In the genomic region with DNA sequence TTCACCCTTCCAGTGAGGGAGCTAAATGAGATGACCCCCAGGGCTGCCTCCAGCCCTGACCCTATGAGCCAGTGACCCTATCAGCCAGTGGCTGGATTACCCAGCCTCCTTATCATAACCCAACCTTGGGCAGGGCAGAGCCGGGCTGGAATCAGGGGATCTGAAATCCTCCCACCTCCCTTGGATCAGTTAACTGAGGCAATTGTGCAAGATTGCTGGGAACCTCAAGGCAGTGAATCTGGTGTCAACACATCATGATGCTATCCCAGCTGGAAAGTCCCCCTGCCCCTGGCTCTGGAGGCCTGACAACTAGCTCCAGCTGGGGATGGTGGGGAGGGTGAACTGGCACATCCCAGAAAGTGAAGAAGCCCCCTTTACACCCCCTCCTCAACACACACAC, we compare ENCODE assay signal across 18 cellular contexts. TPM values are rescaled to one million over a fixed set of nuclear protein-coding genes. Genes with fewer than 3 reads are reported as not detected.
"Had no signal": no experiment of that assay in that cellular context is flagged by ENCODE, and none has a peak within 500 bp of the region (broad histone marks: within the 10 kb centered on the region; RNA-seq: fewer than 3 reads in every experiment).

No MANE protein-coding gene starts in this region.

- H3K4me2 ChIP-seq: hepatocyte had no signal

- H3K4me3 ChIP-seq: coronary artery, hepatocyte, lower lobe of right lung, spleen, thyroid gland had no signal

- H2AFZ ChIP-seq: hepatocyte had no signal

- H3K27ac ChIP-seq: brain microvascular endothelial cell, hepatocyte, VCaP had no signal

- H3K36me3 ChIP-seq: brain microvascular endothelial cell, lower lobe of right lung, spleen, thyroid gland had no signal

- H3K9me3 ChIP-seq: lower lobe of right lung, spleen, thyroid gland had no signal

- ATAC-seq: activated naive CD4-positive, alpha-beta T cell treated with anti-CD3 and anti-CD28 coated beads, Interleukin-2, amount 50 U/mL, for 72 hours; left colon; lower lobe of right lung; stimulated activated naive B cell treated with anti-CD40 and anti-IgM and Interleukin-4, amounts not matched to agents 10 μg/mL and 1 μg/mL and 100 μg/mL, for 72 hours had no signal

- H3K27me3 ChIP-seq: brain microvascular endothelial cell, hepatocyte, thyroid gland had no signal

- DNase-seq: activated CD4-positive, alpha-beta T cell treated with anti-CD3 and anti-CD28 coated beads for 1 hour; activated CD8-positive, alpha-beta memory T cell treated with anti-CD3 and anti-CD28 coated beads for 24 hours; activated CD8-positive, alpha-beta memory T cell treated with anti-CD3 and anti-CD28 coated beads, Interleukin-2, amount 50 U/mL, for 48 hours; activated T-cell treated with anti-CD3 and anti-CD28 coated beads, Interleukin-2, amount 50 U/mL, for 48 hours; aorta; brain microvascular endothelial cell; left colon; lower lobe of right lung; nucleus accumbens; spleen; stimulated activated naive B cell treated with anti-CD40 and anti-IgM and Interleukin-4, amounts not matched to agents 10 μg/mL and 1 μg/mL and 100 μg/mL, for 72 hours; SW 1271; T-helper 2 cell; thyroid gland had no signal

- H3K79me2 ChIP-seq: hepatocyte had no signal

RNA-seq across cellular contexts. Expression of gene TSPAN1, which starts 6.4 kb away (rescaled TPM):
- total RNA-seq: activated naive CD4-positive, alpha-beta T cell treated with anti-CD3 and anti-CD28 coated beads, Interleukin-2, amount 50 U/mL, for 72 hours had no signal

RNA-seq across cellular contexts. Expression of gene P3R3URF, which starts 7.8 kb away (rescaled TPM):
- total RNA-seq: activated naive CD4-positive, alpha-beta T cell treated with anti-CD3 and anti-CD28 coated beads, Interleukin-2, amount 50 U/mL, for 72 hours; aorta; hepatocyte; left colon; lower lobe of right lung; spleen; thyroid gland had no signal
